1 cellular context compared by ENCODE assay signal in the genomic region with DNA sequence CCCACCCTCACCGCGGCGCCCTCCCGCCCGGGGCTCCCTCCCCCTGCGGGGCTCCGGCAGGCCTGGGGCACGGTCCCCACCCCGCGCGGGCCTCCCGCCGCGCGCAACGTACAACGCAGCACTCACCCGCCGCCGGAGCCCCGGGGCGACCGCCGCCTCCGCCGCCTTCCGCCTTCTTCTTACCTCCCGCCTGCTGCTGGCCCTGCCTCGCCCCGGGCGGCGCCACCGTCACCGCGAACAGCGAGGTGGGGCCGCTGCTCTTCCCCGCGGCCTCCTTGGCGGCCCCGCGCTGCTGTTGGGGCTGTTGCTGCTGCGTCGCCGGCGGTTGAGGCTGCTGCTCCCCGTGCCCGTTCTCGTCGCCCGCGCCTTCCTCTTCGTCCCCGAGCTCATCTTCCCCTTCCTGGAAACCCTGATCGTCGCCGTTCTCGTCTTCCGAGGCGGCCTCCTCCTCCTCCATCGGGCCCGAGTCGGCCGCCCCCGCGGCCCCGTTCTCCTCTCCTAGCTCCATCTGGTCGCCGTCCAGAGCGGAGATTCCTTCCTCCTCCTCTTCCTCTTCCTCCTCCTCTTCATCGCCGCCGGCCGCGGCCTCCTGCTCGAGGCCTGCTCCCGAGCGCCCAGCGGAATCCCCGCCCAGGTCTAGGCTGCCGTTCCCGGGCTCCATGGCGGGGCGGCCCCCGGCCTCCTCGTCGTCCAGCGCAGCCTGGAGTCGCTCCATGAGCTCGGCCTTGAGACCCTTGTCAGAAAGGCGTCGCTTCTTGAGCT.
TF ChIP-seq lines count a peak whose summit lies in the region.

No MANE protein-coding gene starts in this region.

TF ChIP-seq in K562, 482 proteins besides CTCF, POLR2A, EP300 and RAD21 (continued from another document):
- TF ChIP-seq MEIS2 (IDR thresholded peaks at IDR 0.05; ENCODE audit: partially characterized antibody) (no peak), JUN (IDR thresholded peaks at IDR 0.05; ENCODE audit: borderline replicate concordance, low read depth, low read length) (no peak), JUN (CRISPR knock-in tag; IDR thresholded peaks at IDR 0.05; ENCODE audit: borderline replicate concordance) (0 out of 2 replicates have a peak, but pooled peaks have one; percentile 53), HNRNPL (IDR thresholded peaks at IDR 0.05; ENCODE audit: low read depth, low read length) (peak; percentile 32; the same call in 1 of the 2 replicates), PHF8 (IDR thresholded peaks at IDR 0.05; ENCODE audit: borderline replicate concordance, low read length) (peak; percentile 41; the same call in 1 of the 2 replicates), KLF13 (tag; IDR thresholded peaks at IDR 0.05; ENCODE audit: borderline replicate concordance, low read depth) (peak; percentile 38; the same call in 1 of the 2 replicates), IRF2 (CRISPR knock-in tag; IDR thresholded peaks at IDR 0.05) (no peak), CEBPG (CRISPR knock-in tag; IDR thresholded peaks at IDR 0.05) (peak; percentile 31), CEBPG (tag; conservative IDR thresholded peaks at IDR 0.05 in 1 of 2, IDR thresholded peaks at IDR 0.05 in 1 of 2) (no peak), GABPA (tag; conservative IDR thresholded peaks at IDR 0.05; ENCODE audit: low read depth) (no peak), MED1 (CRISPR knock-in tag; IDR thresholded peaks at IDR 0.05; ENCODE audit: borderline replicate concordance) (0 out of 2 replicates have a peak, but pooled peaks have one; percentile 15), ZNF449 (CRISPR knock-in tag; IDR thresholded peaks at IDR 0.05) (no peak), EGR1 (conservative IDR thresholded peaks at IDR 0.05) (peak; percentile 76), U2AF1 (optimal IDR thresholded peaks at IDR 0.05; ENCODE audit: low read depth, low read length) (peak; percentile 29), HDAC1 (IDR thresholded peaks at IDR 0.05) (0 out of 4 replicates have a peak, but pooled peaks of 1 of the 2 experiments have one; percentile 12)
- TF ChIP-seq, protein P1, sequence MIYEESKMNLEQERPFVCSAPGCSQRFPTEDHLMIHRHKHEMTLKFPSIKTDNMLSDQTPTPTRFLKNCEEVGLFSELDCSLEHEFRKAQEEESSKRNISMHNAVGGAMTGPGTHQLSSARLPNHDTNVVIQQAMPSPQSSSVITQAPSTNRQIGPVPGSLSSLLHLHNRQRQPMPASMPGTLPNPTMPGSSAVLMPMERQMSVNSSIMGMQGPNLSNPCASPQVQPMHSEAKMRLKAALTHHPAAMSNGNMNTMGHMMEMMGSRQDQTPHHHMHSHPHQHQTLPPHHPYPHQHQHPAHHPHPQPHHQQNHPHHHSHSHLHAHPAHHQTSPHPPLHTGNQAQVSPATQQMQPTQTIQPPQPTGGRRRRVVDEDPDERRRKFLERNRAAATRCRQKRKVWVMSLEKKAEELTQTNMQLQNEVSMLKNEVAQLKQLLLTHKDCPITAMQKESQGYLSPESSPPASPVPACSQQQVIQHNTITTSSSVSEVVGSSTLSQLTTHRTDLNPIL (CRISPR knock-in tag; IDR thresholded peaks at IDR 0.05): no peak
- TF ChIP-seq, protein P2, sequence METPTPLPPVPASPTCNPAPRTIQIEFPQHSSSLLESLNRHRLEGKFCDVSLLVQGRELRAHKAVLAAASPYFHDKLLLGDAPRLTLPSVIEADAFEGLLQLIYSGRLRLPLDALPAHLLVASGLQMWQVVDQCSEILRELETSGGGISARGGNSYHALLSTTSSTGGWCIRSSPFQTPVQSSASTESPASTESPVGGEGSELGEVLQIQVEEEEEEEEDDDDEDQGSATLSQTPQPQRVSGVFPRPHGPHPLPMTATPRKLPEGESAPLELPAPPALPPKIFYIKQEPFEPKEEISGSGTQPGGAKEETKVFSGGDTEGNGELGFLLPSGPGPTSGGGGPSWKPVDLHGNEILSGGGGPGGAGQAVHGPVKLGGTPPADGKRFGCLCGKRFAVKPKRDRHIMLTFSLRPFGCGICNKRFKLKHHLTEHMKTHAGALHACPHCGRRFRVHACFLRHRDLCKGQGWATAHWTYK (CRISPR knock-in tag; IDR thresholded peaks at IDR 0.05): 0 out of 2 replicates have a peak, but pooled peaks have one; percentile 4
